In the genomic region with DNA sequence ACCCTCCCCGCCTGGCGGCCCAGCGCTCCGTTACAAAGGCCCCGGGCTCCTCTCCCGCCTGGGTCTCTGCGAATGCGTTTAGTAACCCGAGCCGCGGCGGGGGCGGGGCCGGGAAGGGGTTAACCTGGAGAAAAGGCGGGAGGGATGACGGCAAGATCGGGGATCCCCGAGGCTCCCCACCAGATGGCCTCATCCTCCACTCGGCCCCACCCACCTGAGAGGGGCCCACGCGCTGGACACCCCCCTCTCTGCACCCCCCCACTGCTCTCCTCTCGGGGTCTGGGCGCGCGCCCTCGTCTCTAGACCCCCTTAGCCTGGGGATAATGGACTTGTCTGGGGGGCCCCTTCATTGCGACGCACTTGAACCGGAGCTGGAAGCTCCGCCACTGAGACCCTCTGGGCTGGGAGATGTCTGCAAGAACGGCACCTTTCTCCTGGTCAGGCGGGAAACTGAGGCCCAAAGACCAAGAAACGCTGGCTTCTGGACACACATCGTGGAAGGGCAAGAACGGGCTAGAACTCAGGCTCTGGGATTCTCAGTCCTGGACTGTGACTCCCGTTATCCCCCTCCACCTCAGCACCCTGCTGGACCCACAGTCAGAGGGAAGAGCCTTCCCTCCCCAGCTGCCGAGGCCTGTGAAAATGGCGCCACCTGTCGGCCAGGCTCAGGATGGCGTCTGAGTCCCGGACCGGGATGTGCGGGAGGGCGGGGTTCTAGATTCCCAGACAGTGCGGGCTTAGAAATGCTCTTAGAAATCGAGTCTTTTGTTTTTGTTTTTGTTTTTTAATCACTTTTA, we compare ENCODE assay signal across 8 cellular contexts. TPM values are rescaled to one million over a fixed set of nuclear protein-coding genes. Genes with fewer than 3 reads are reported as not detected.
DNase-seq lines count a peak whose midpoint lies in the region; ATAC-seq and TF ChIP-seq lines count a peak whose summit lies in the region.

No MANE protein-coding gene starts in this region.

- H2AFZ ChIP-seq in parathyroid adenoma: peak overlapping the region; percentile 14

- TF ChIP-seq POLR2A in upper lobe of left lung (IDR thresholded peaks at IDR 0.05): no peak

- 1% methylated on average over 19 to 32 of the region's 46 CpGs for WGBS in upper lobe of left lung, 2 donors

- no peak for TF ChIP-seq EP300 in upper lobe of left lung (IDR thresholded peaks at IDR 0.05)

- H3K9me3 Mint-ChIP-seq in activated naive CD4-positive, alpha-beta T cell treated with anti-CD3 and anti-CD28 coated beads, Interleukin-2, amount 10 ng/mL, durations not matched to agents 7 days and 5 days: no peaks in the 10 kb centered on the region
- H3K9me3 Mint-ChIP-seq in glutamatergic neuron (ENCODE audit: unreplicated experiment): no peaks in the 10 kb centered on the region

- H3K27me3 ChIP-seq in parathyroid adenoma (ENCODE audit: control insufficient read depth, insufficient read depth, low read length) (no peaks in the 10 kb centered on the region), upper lobe of left lung (peaks cover 0 to 51% (median 21%) of the 10 kb centered on the region in 4 donors)

- TF ChIP-seq CTCF in GM10266 (IDR thresholded peaks at IDR 0.05; ENCODE audit: control insufficient read depth, insufficient read depth, low read depth, missing control alignments) (peak; percentile 99), glutamatergic neuron (IDR thresholded peaks at IDR 0.05; ENCODE audit: partially characterized antibody, unreplicated experiment) (peak; percentile 98), parathyroid adenoma (IDR thresholded peaks at IDR 0.05) (peak; percentile 98), upper lobe of left lung (IDR thresholded peaks at IDR 0.05) (peak; percentile 93 to 97 (median 96))

- CTCF ChIA-PET in activated naive CD4-positive, alpha-beta T cell treated with anti-CD3 and anti-CD28 coated beads, Interleukin-2, amount 10 ng/mL, durations not matched to agents 7 days and 5 days (lab: Charles Lee): interaction anchor here (1.0 to 3.5 kb wide), 9 partner anchors 16 to 293 kb away, joined by 3 to 19 read pairs (median 11); partner anchors contain the start of gene BLVRB

- H3K36me3 ChIP-seq in parathyroid adenoma (ENCODE audit: control insufficient read depth, insufficient read depth, low read length) (no peaks in the 10 kb centered on the region), upper lobe of left lung (no peaks in the 10 kb centered on the region)

- H3K27ac ChIP-seq in parathyroid adenoma (no peak overlapping the region), upper lobe of left lung (no peak overlapping the region)

- H3K4me2 ChIP-seq in parathyroid adenoma (ENCODE audit: low read length): peak overlapping the region; percentile 11

- H3K9me3 ChIP-seq in parathyroid adenoma (ENCODE audit: control insufficient read depth, low read length): no peaks in the 10 kb centered on the region
- H3K9me3 ChIP-seq in upper lobe of left lung: no peaks in the 10 kb centered on the region

- peaks cover 96% of the 10 kb centered on the region for H3K27me3 Mint-ChIP-seq in activated naive CD4-positive, alpha-beta T cell treated with anti-CD3 and anti-CD28 coated beads, Interleukin-2, amount 10 ng/mL, durations not matched to agents 7 days and 5 days
- peaks cover 16% of the 10 kb centered on the region for H3K27me3 Mint-ChIP-seq in glutamatergic neuron (ENCODE audit: unreplicated experiment)

- H3K4me3 ChIP-seq in parathyroid adenoma (ENCODE audit: low read depth, low read length): no peak overlapping the region
- H3K4me3 ChIP-seq in upper lobe of left lung: no peak overlapping the region

- no peak overlapping the region for H3K4me3 Mint-ChIP-seq in activated naive CD4-positive, alpha-beta T cell treated with anti-CD3 and anti-CD28 coated beads, Interleukin-2, amount 10 ng/mL, durations not matched to agents 7 days and 5 days
- H3K4me3 Mint-ChIP-seq in glutamatergic neuron (ENCODE audit: unreplicated experiment): peak overlapping the region; percentile 85

- peak; percentile 90 for DNase-seq in GM10266 (ENCODE audit: extremely low spot score)
- peak; percentile 71 for DNase-seq in NCI-H1048 (lab: John Stamatoyannopoulos, UW)
- DNase-seq in SKM-1 (lab: John Stamatoyannopoulos, UW; ENCODE audit: unreplicated experiment): peak; percentile 37
- DNase-seq in activated naive CD4-positive, alpha-beta T cell treated with anti-CD3 and anti-CD28 coated beads, Interleukin-2, amount 10 ng/mL, durations not matched to agents 7 days and 5 days: peak; percentile 88
- DNase-seq in glutamatergic neuron: peak; percentile 96
- DNase-seq in upper lobe of left lung: peak; percentile 91 to 94

- H3K9ac ChIP-seq in parathyroid adenoma: no peak overlapping the region

- no peak overlapping the region for H3K27ac Mint-ChIP-seq in activated naive CD4-positive, alpha-beta T cell treated with anti-CD3 and anti-CD28 coated beads, Interleukin-2, amount 10 ng/mL, durations not matched to agents 7 days and 5 days
- H3K27ac Mint-ChIP-seq in glutamatergic neuron (ENCODE audit: unreplicated experiment): no peak overlapping the region

- no peaks in the 10 kb centered on the region for H3K36me3 Mint-ChIP-seq in activated naive CD4-positive, alpha-beta T cell treated with anti-CD3 and anti-CD28 coated beads, Interleukin-2, amount 10 ng/mL, durations not matched to agents 7 days and 5 days
- H3K36me3 Mint-ChIP-seq in glutamatergic neuron (ENCODE audit: unreplicated experiment): no peaks in the 10 kb centered on the region

- no peaks in the 10 kb centered on the region for H3K79me2 ChIP-seq in parathyroid adenoma

- ATAC-seq in upper lobe of left lung (ENCODE audit: low FRiP score in 2 of 2): peak; percentile 80 to 87
- no peak for ATAC-seq in GM18519 (IDR thresholded peaks at IDR 0.05; ENCODE audit: low FRiP score, unreplicated experiment)

- peaks cover 63% of the 10 kb centered on the region for H3K4me1 Mint-ChIP-seq in activated naive CD4-positive, alpha-beta T cell treated with anti-CD3 and anti-CD28 coated beads, Interleukin-2, amount 10 ng/mL, durations not matched to agents 7 days and 5 days
- H3K4me1 Mint-ChIP-seq in glutamatergic neuron (ENCODE audit: low read depth, unreplicated experiment): peaks cover 22% of the 10 kb centered on the region

- H3K4me1 ChIP-seq in parathyroid adenoma: peaks cover 19% of the 10 kb centered on the region
- peaks cover 61 to 70% (median 66%) of the 10 kb centered on the region in 4 donors for H3K4me1 ChIP-seq in upper lobe of left lung

RNA-seq across cellular contexts. Expression of gene LTBP4, which starts 2.9 kb away (rescaled TPM):
- total RNA-seq in glutamatergic neuron (ENCODE audit: unreplicated experiment): 169 TPM
- 100 to 1,000 TPM; 125 to 541 (median 401) TPM for total RNA-seq in upper lobe of left lung

RNA-seq across cellular contexts. Expression of gene SHKBP1, which starts 21.6 kb away (rescaled TPM):
- total RNA-seq in glutamatergic neuron (ENCODE audit: unreplicated experiment): 170 TPM
- total RNA-seq in upper lobe of left lung: 100 to 1,000 TPM in 2 of 6 donors, 10 to 100 TPM in 4; 60.6 to 232 (median 90.2) TPM

Comparison
In these comparisons a context has a peak if more than half of its experiments do, and no peak if none do; other contexts are left out.
1. DNase-seq: peak in every context shown above with its lines; median percentile 96 in glutamatergic neuron; 92 in upper lobe of left lung; 90 in GM10266; 88 in activated naive CD4-positive, alpha-beta T cell treated with anti-CD3 and anti-CD28 coated beads, Interleukin-2, amount 10 ng/mL, durations not matched to agents 7 days and 5 days; 71 in NCI-H1048; 37 in SKM-1.